In the genomic region with DNA sequence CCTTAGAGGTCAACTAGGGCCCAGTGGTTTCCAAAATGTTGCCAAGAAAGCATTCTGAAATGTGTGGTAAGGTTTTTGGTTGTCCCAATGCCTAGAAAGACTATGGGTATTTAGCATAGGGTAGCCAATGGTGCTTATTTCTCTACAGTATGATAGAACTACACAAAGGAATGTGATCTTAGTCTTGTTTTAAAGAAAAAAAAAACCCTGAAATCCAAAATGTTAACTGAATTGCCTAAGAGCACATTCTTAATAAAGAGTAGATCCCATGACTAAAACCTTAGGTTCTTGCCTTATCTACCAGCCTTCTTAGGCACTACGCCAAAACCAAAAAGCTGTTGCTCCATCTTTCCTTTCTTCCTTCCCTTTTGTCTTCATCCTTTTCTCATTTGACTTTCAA, we compare ENCODE assay signal across 19 cellular contexts.
DNase-seq lines count a peak whose midpoint lies in the region; TF ChIP-seq lines count a peak whose summit lies in the region.
"Had no signal": no experiment of that assay in that cellular context is flagged by ENCODE, and none has a peak within 500 bp of the region (broad histone marks: within the 10 kb centered on the region; RNA-seq: fewer than 3 reads in every experiment).

No MANE protein-coding gene starts in this region.

- no peaks in the 10 kb centered on the region for H3K36me3 ChIP-seq in fibroblast of lung (ENCODE audit: control insufficient read depth, insufficient read depth, low read length)

- H3K4me3 Mint-ChIP-seq in activated naive CD8-positive, alpha-beta T cell treated with anti-CD3 and anti-CD28 coated beads for 36 hours: no peak overlapping the region
- no peak overlapping the region for H3K4me3 Mint-ChIP-seq in activated CD4-positive, alpha-beta memory T cell treated with anti-CD3 and anti-CD28 coated beads for 36 hours
- H3K4me3 Mint-ChIP-seq: mesothelial cell of epicardium; neural crest cell; stimulated activated naive CD8-positive, alpha-beta T cell treated with anti-CD3 and anti-CD28 coated beads, Interleukin-15, amount 100 ng/mL, for 72 hours; T-helper 1 cell treated with Interleukin-12 subunit alpha and Interleukin-12 subunit beta and Interleukin-4 antibody, amounts not matched to agents 30 μg/mL and 1 μg/mL, for 36 hours; WTC11 had no signal

- no peaks in the 10 kb centered on the region for H3K27me3 Mint-ChIP-seq in activated naive CD8-positive, alpha-beta T cell treated with anti-CD3 and anti-CD28 coated beads for 36 hours
- H3K27me3 Mint-ChIP-seq in activated CD4-positive, alpha-beta memory T cell treated with anti-CD3 and anti-CD28 coated beads for 36 hours: no peaks in the 10 kb centered on the region
- H3K27me3 Mint-ChIP-seq: stimulated activated naive CD8-positive, alpha-beta T cell treated with anti-CD3 and anti-CD28 coated beads, Interleukin-15, amount 100 ng/mL, for 72 hours had no signal

- no peak overlapping the region for H3K4me2 ChIP-seq in fibroblast of lung (ENCODE audit: extremely low read depth, insufficient read depth, low read length)
- H3K4me2 ChIP-seq: hepatocyte had no signal

- no peaks in the 10 kb centered on the region for H4K20me1 ChIP-seq in fibroblast of lung (ENCODE audit: control insufficient read depth, extremely low read depth, insufficient read depth, low read length)

- H3K9me3 Mint-ChIP-seq in activated naive CD8-positive, alpha-beta T cell treated with anti-CD3 and anti-CD28 coated beads for 36 hours: no peaks in the 10 kb centered on the region
- H3K9me3 Mint-ChIP-seq in activated CD4-positive, alpha-beta memory T cell treated with anti-CD3 and anti-CD28 coated beads for 36 hours: no peaks in the 10 kb centered on the region
- H3K9me3 Mint-ChIP-seq: neural crest cell; stimulated activated naive CD8-positive, alpha-beta T cell treated with anti-CD3 and anti-CD28 coated beads, Interleukin-15, amount 100 ng/mL, for 72 hours; T-helper 1 cell treated with Interleukin-12 subunit alpha and Interleukin-12 subunit beta and Interleukin-4 antibody, amounts not matched to agents 30 μg/mL and 1 μg/mL, for 36 hours had no signal

- no peak overlapping the region for H3K9ac ChIP-seq in fibroblast of lung (ENCODE audit: insufficient read depth, low read length)

- POLR2A ChIA-PET in activated CD4-positive, alpha-beta memory T cell treated with anti-CD3 and anti-CD28 coated beads for 36 hours (lab: Charles Lee): no interaction called here

- no peak overlapping the region for H3K27ac ChIP-seq in fibroblast of lung (ENCODE audit: insufficient read depth, low read length)
- H3K27ac ChIP-seq: hepatocyte had no signal

- intact Hi-C loops in activated CD4-positive, alpha-beta memory T cell treated with anti-CD3 and anti-CD28 coated beads for 36 hours (cut with micrococcal nuclease): no loop called here

- CTCF ChIA-PET in activated CD4-positive, alpha-beta memory T cell treated with anti-CD3 and anti-CD28 coated beads for 36 hours (lab: Charles Lee): no interaction called here

- DNase-seq in AG08395 (ENCODE audit: low spot score) (peak; percentile 14), HS-27A (ENCODE audit: low read depth) (peak; percentile 45), OCI-M1 (lab: John Stamatoyannopoulos, UW) (peak; percentile 34), fibroblast of lung (ENCODE audit: low read depth in 2 of 2) (peak; percentile 75 to 86), GDM1 (lab: John Stamatoyannopoulos, UW) (no peak), NK-92 (lab: John Stamatoyannopoulos, UW; ENCODE audit: unreplicated experiment) (no peak)
- no peak for DNase-seq in activated naive CD8-positive, alpha-beta T cell treated with anti-CD3 and anti-CD28 coated beads for 36 hours
- DNase-seq in activated CD4-positive, alpha-beta memory T cell treated with anti-CD3 and anti-CD28 coated beads for 36 hours: no peak
- DNase-seq: Caco-2; effector memory CD4-positive, alpha-beta T cell; KG1; NCI-H1417 treated with DMSO at 0.1 percent for 48 hours; NCI-H82; stimulated activated naive CD8-positive, alpha-beta T cell treated with anti-CD3 and anti-CD28 coated beads, Interleukin-15, amount 100 ng/mL, for 72 hours had no signal

- no peaks in the 10 kb centered on the region for H3K9me3 ChIP-seq in fibroblast of lung (ENCODE audit: control insufficient read depth, insufficient read depth, low read depth, low read length)
- H3K9me3 ChIP-seq: Caco-2 had no signal

- H3K4me1 Mint-ChIP-seq in activated naive CD8-positive, alpha-beta T cell treated with anti-CD3 and anti-CD28 coated beads for 36 hours: no peaks in the 10 kb centered on the region
- peaks cover 3% of the 10 kb centered on the region for H3K4me1 Mint-ChIP-seq in activated CD4-positive, alpha-beta memory T cell treated with anti-CD3 and anti-CD28 coated beads for 36 hours (ENCODE audit: low read depth)
- H3K4me1 Mint-ChIP-seq: mesothelial cell of epicardium; neural crest cell; stimulated activated naive CD8-positive, alpha-beta T cell treated with anti-CD3 and anti-CD28 coated beads, Interleukin-15, amount 100 ng/mL, for 72 hours had no signal

- H3K27me3 ChIP-seq in fibroblast of lung (ENCODE audit: control insufficient read depth, insufficient read depth, low read length): no peaks in the 10 kb centered on the region
- H3K27me3 ChIP-seq: hepatocyte had no signal

- H3K36me3 Mint-ChIP-seq in activated naive CD8-positive, alpha-beta T cell treated with anti-CD3 and anti-CD28 coated beads for 36 hours: no peaks in the 10 kb centered on the region
- H3K36me3 Mint-ChIP-seq in activated CD4-positive, alpha-beta memory T cell treated with anti-CD3 and anti-CD28 coated beads for 36 hours: no peaks in the 10 kb centered on the region
- H3K36me3 Mint-ChIP-seq: mesothelial cell of epicardium, WTC11 had no signal

- H2AFZ ChIP-seq in fibroblast of lung (ENCODE audit: low read length): no peak overlapping the region
- H2AFZ ChIP-seq: hepatocyte had no signal

- H3K4me3 ChIP-seq in fibroblast of lung (replicated peaks in 1 of 4; ENCODE audit: control extremely low read depth in 1 of 4, insufficient read depth in 1 of 4, low read depth in 3 of 4, low read length in 4 of 4): no peak overlapping the region
- H3K4me3 ChIP-seq: hepatocyte had no signal

- no peak for TF ChIP-seq CTCF in fibroblast of lung (conservative IDR thresholded peaks at IDR 0.05 in 1 of 2, IDR thresholded peaks at IDR 0.05 in 1 of 2; ENCODE audit: low read depth in 1 of 2, low read length in 2 of 2)

- no peak overlapping the region for H3K27ac Mint-ChIP-seq in activated naive CD8-positive, alpha-beta T cell treated with anti-CD3 and anti-CD28 coated beads for 36 hours
- H3K27ac Mint-ChIP-seq in activated CD4-positive, alpha-beta memory T cell treated with anti-CD3 and anti-CD28 coated beads for 36 hours: no peak overlapping the region
- H3K27ac Mint-ChIP-seq: mesothelial cell of epicardium; T-helper 1 cell treated with Interleukin-12 subunit alpha and Interleukin-12 subunit beta and Interleukin-4 antibody, amounts not matched to agents 30 μg/mL and 1 μg/mL, for 36 hours; WTC11 had no signal

- H3K79me2 ChIP-seq in fibroblast of lung (ENCODE audit: control insufficient read depth, insufficient read depth, low read length): no peaks in the 10 kb centered on the region
- H3K79me2 ChIP-seq: hepatocyte had no signal

- H3K4me1 ChIP-seq in fibroblast of lung (ENCODE audit: control insufficient read depth, extremely low read depth, insufficient read depth, low read length): no peaks in the 10 kb centered on the region
- H3K4me1 ChIP-seq: Caco-2 had no signal

Comparison
In these comparisons a context has a peak if more than half of its experiments do, and no peak if none do; other contexts are left out.
1. DNase-seq: peak in AG08395 (single experiment), HS-27A (single experiment), OCI-M1 (single experiment) and fibroblast of lung (2 of 2); none in GDM1 (single experiment), NK-92 (single experiment), activated naive CD8-positive, alpha-beta T cell treated with anti-CD3 and anti-CD28 coated beads for 36 hours (single experiment) and activated CD4-positive, alpha-beta memory T cell treated with anti-CD3 and anti-CD28 coated beads for 36 hours (single experiment).